Comparison of ENCODE assay signal across 9 cellular contexts in the genomic region with DNA sequence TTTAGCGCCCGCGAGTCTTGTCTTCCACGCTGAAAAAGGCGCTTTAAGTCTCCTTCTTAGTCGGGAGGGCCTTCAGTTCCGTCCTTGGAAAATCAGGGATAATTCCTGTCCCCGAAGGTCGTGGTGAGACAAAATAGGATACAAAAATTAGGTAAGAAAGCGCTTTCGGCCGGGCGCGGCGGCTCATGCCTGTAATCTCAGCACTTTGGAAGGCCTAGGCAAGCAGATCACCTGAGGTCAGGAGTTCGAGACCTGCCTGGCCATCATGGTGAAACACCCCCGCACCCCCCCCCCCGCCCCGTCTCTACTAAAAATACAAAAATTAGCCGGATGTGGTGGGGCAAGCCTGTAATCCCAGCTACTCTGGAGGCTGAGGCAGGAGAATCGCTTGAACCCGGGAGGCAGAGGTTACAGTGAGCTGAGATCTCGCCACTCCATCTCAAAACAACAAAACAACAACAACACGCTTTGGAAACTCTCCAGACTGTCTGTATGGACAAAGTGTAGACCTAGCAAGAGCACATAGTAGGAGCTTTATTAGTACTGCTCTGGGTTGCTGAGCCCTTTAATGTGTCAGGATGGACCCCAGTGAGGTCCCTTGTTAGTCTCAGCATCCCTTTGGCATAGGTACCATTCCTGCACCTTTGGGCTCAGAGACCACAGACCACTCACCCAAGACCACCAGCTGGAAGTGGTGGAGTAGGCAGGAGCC. TPM values are rescaled to one million over a fixed set of nuclear protein-coding genes. Genes with fewer than 3 reads are reported as not detected.
A peak's percentile ranks its signal among the peaks of the same experiment; 100 is the strongest.
DNase-seq lines count a peak whose midpoint lies in the region; ATAC-seq and TF ChIP-seq lines count a peak whose summit lies in the region.
"Had no signal": no experiment of that assay in that cellular context is flagged by ENCODE, and none has a peak within 500 bp of the region (broad histone marks: within the 10 kb centered on the region; RNA-seq: fewer than 3 reads in every experiment).

No MANE protein-coding gene starts in this region.

- H3K27ac Mint-ChIP-seq in chondrocyte (ENCODE audit: unreplicated experiment) = no peak overlapping the region

- 48% methylated on average over 21 of the region's 24 CpGs for WGBS in HUES64

- TF ChIP-seq CTCF in 22Rv1 (IDR thresholded peaks at IDR 0.05) (no peak), chondrocyte (IDR thresholded peaks at IDR 0.05) (no peak)

- H3K27me3 ChIP-seq in HUES64 (ENCODE audit: insufficient read depth, low read length) (peaks cover 44% of the 10 kb centered on the region), mucosa of stomach (ENCODE audit: control insufficient read depth, insufficient read depth, low read length) (no peaks in the 10 kb centered on the region)

- peaks cover 11% of the 10 kb centered on the region for H3K4me1 Mint-ChIP-seq in chondrocyte (ENCODE audit: low read depth)

- H3K4me3 Mint-ChIP-seq in chondrocyte (ENCODE audit: unreplicated experiment) = peak overlapping the region; percentile 76

- H3K4me1 ChIP-seq in HUES64 (ENCODE audit: insufficient read depth, low read length) = no peaks in the 10 kb centered on the region
- H3K4me1 ChIP-seq in mucosa of stomach (ENCODE audit: control insufficient read depth, insufficient read depth, low read length) = peaks cover 50% of the 10 kb centered on the region

- H3K9me3 Mint-ChIP-seq in chondrocyte (ENCODE audit: low read depth) = no peaks in the 10 kb centered on the region

- DNase-seq in chondrocyte (ENCODE audit: low spot score) (peak; percentile 13), AG20443 (ENCODE audit: low spot score) (no peak), SIG-M5 (lab: John Stamatoyannopoulos, UW) (no peak)
- DNase-seq: activated CD8-positive, alpha-beta memory T cell treated with anti-CD3 and anti-CD28 coated beads, Interleukin-2, amount 50 U/mL, for 4 hours had no signal

- H3K36me3 Mint-ChIP-seq in chondrocyte (ENCODE audit: low read depth) = no peaks in the 10 kb centered on the region

- no peak for ATAC-seq in GM21447 (IDR thresholded peaks at IDR 0.05; ENCODE audit: unreplicated experiment)
- ATAC-seq in GM21786 (IDR thresholded peaks at IDR 0.05; ENCODE audit: unreplicated experiment) = no peak

- no peaks in the 10 kb centered on the region for H3K27me3 Mint-ChIP-seq in chondrocyte (ENCODE audit: low read depth)

- H3K9me3 ChIP-seq in HUES64 (ENCODE audit: insufficient read depth, low read depth, low read length) (no peaks in the 10 kb centered on the region), mucosa of stomach (ENCODE audit: control insufficient read depth, low read length) (no peaks in the 10 kb centered on the region)

- H3K27ac ChIP-seq in 22Rv1 = peak overlapping the region; percentile 89
- no peak overlapping the region for H3K27ac ChIP-seq in HUES64 (ENCODE audit: low read depth, low read length)

- H3K36me3 ChIP-seq in HUES64 (ENCODE audit: insufficient read depth, low read length) = no peaks in the 10 kb centered on the region
- H3K36me3 ChIP-seq in mucosa of stomach (ENCODE audit: control insufficient read depth, insufficient read depth, low read length) = no peaks in the 10 kb centered on the region

- peak overlapping the region; percentile 59 for H3K4me3 ChIP-seq in HUES64 (ENCODE audit: low read length)
- no peak overlapping the region for H3K4me3 ChIP-seq in mucosa of stomach (ENCODE audit: low read length)

- no peak overlapping the region for H3K9ac ChIP-seq in HUES64 (ENCODE audit: low read depth, low read length)
- H3K9ac ChIP-seq in mucosa of stomach (ENCODE audit: low read length) = peak overlapping the region; percentile 91

RNA-seq across cellular contexts. Expression of a gene that starts 0.8 kb away (rescaled TPM):
- 4.8 TPM for polyA plus RNA-seq in HUES64 (2013, experiment 1 of 2)
- polyA plus RNA-seq in HUES64 (2013, experiment 2 of 2) = 7.3 TPM
- total RNA-seq in chondrocyte = 14.6 to 23.7 TPM (median 21.1 TPM) in 3 replicates

RNA-seq across cellular contexts. Expression of a gene that starts 15.7 kb away (rescaled TPM):
- polyA plus RNA-seq in HUES64 (2013, experiment 1 of 2) = 0.20 TPM
- polyA plus RNA-seq in HUES64 (2013, experiment 2 of 2) = 1.1 TPM
- 0.54 TPM in 1 of 3 replicates, not detected in the others for total RNA-seq in chondrocyte

RNA-seq across cellular contexts. Expression of a gene that starts 31.3 kb away (rescaled TPM):
- 3.5 TPM for polyA plus RNA-seq in HUES64 (2013, experiment 1 of 2)
- 5.0 TPM for polyA plus RNA-seq in HUES64 (2013, experiment 2 of 2)
- total RNA-seq in chondrocyte = 2.6 to 4.6 TPM (median 4.0 TPM) in 3 replicates
